22 cellular contexts compared by ENCODE assay signal in the genomic region with DNA sequence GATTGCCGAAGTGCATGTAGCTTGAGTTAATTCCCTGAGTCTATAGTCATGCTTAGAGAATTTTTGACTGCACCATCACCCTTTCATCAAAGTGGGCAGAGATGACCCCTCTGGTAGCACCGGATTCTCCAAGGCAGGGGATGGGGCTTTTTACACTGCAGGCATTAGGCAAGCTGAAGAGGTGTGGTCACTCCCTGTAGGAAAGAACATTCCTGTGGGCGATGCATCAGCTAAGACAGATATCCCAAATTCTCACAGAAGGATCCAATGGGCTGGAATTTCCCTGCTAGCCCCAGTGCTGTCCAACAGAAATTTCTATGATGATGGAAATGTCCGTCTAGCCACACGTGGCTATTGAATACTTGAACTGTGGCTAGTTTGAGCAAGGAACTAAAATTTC.
A peak's percentile ranks its signal among the peaks of the same experiment; 100 is the strongest.
DNase-seq lines count a peak whose midpoint lies in the region; ATAC-seq, FAIRE-seq and TF ChIP-seq lines count a peak whose summit lies in the region.
"Had no signal": no experiment of that assay in that cellular context is flagged by ENCODE, and none has a peak within 500 bp of the region (broad histone marks: within the 10 kb centered on the region; RNA-seq: fewer than 3 reads in every experiment).

No MANE protein-coding gene starts in this region.

- no peaks in the 10 kb centered on the region for H3K9me3 Mint-ChIP-seq in MCF 10A (ENCODE audit: unreplicated experiment)

- TF ChIP-seq POLR2A in breast epithelium (IDR thresholded peaks at IDR 0.05): no peak

- H3K4me1 ChIP-seq in breast epithelium (no peaks in the 10 kb centered on the region), A673 (ENCODE audit: insufficient read depth, low read length, poor library complexity, severe bottlenecking) (no peaks in the 10 kb centered on the region)
- H3K4me1 ChIP-seq: parathyroid adenoma had no signal

- H3K27me3 ChIP-seq in breast epithelium (no peaks in the 10 kb centered on the region), A673 (replicated peaks; ENCODE audit: insufficient read depth, low read depth, low read length, poor library complexity) (no peaks in the 10 kb centered on the region)

- no peak for ATAC-seq in GM21717 (IDR thresholded peaks at IDR 0.05; ENCODE audit: unreplicated experiment)
- ATAC-seq: natural killer cell, T-cell had no signal

- no peak overlapping the region for H3K4me3 Mint-ChIP-seq in MCF 10A (ENCODE audit: unreplicated experiment)
- H3K4me3 Mint-ChIP-seq: activated CD4-positive, alpha-beta T cell treated with anti-CD3 and anti-CD28 coated beads, Interleukin-2, amount 10 ng/mL, durations not matched to agents 7 days and 5 days; activated naive CD8-positive, alpha-beta T cell treated with anti-CD3 and anti-CD28 coated beads, Interleukin-2, amount 10 ng/mL, durations not matched to agents 7 days and 5 days; immature natural killer cell; natural killer cell; stimulated activated naive CD8-positive, alpha-beta T cell treated with anti-CD3 and anti-CD28 coated beads, Interleukin-15, Interleukin-2, amounts not matched to agents 100 ng/mL and 50 ng/mL, for 24 hours; T-cell had no signal

- no peaks in the 10 kb centered on the region for H3K36me3 ChIP-seq in breast epithelium
- no peaks in the 10 kb centered on the region for H3K36me3 ChIP-seq in A673 (ENCODE audit: insufficient read depth, low read length, poor library complexity, severe bottlenecking)

- intact Hi-C loops in MCF 10A (cut with micrococcal nuclease) (no loop called here), breast epithelium (cut with DNase I; ENCODE audit: low total_unique reads) (no loop called here), A673 (cut with micrococcal nuclease; ENCODE audit: unreplicated experiment) (no loop called here)

- H3K9me3 ChIP-seq in breast epithelium (no peaks in the 10 kb centered on the region), A673 (ENCODE audit: low read depth, low read length, poor library complexity, severe bottlenecking) (no peaks in the 10 kb centered on the region)

- H3K27ac Mint-ChIP-seq in MCF 10A (ENCODE audit: low read depth, unreplicated experiment): no peak overlapping the region
- H3K27ac Mint-ChIP-seq: activated CD4-positive, alpha-beta T cell treated with anti-CD3 and anti-CD28 coated beads, Interleukin-2, amount 10 ng/mL, durations not matched to agents 7 days and 5 days; activated naive CD8-positive, alpha-beta T cell treated with anti-CD3 and anti-CD28 coated beads, Interleukin-2, amount 10 ng/mL, durations not matched to agents 7 days and 5 days; activated T-helper 2 cell treated with anti-CD3 and anti-CD28 coated beads, Interferon-gamma antibody, Interleukin-2, Interleukin-4, amounts not matched to agents 10 μg/mL and 5 μg/mL and 100 μg/mL, durations not matched to agents 14 hours and 24 hours and 36 hours; immature natural killer cell; natural killer cell; stimulated activated naive CD8-positive, alpha-beta T cell treated with anti-CD3 and anti-CD28 coated beads, Interleukin-15, Interleukin-2, amounts not matched to agents 100 ng/mL and 50 ng/mL, for 24 hours; T-cell had no signal

- peak; percentile 32 for FAIRE-seq in urothelium cell line (lab: Jason Lieb, UNC)

- TF ChIP-seq CTCF in MCF 10A (IDR thresholded peaks at IDR 0.05; ENCODE audit: unreplicated experiment) (no peak), breast epithelium (IDR thresholded peaks at IDR 0.05) (no peak), A673 (conservative IDR thresholded peaks at IDR 0.05; ENCODE audit: low read depth, low read length) (no peak)

- BruUV-seq in MCF 10A (replicated peaks; lab: Mats Ljungman, UMichigan): no TSS peak
- no TSS peak for BruUV-seq in A673 (replicated peaks; lab: Mats Ljungman, UMichigan)

- H3K27ac ChIP-seq in breast epithelium: no peak overlapping the region
- H3K27ac ChIP-seq in A673 (ENCODE audit: low read depth, low read length, poor library complexity, severe bottlenecking): no peak overlapping the region
- H3K27ac ChIP-seq: 22Rv1, parathyroid adenoma had no signal

- no peaks in the 10 kb centered on the region for H3K4me1 Mint-ChIP-seq in MCF 10A (ENCODE audit: insufficient read depth, unreplicated experiment)
- H3K4me1 Mint-ChIP-seq: activated CD4-positive, alpha-beta T cell treated with anti-CD3 and anti-CD28 coated beads, Interleukin-2, amount 10 ng/mL, durations not matched to agents 7 days and 5 days; activated naive CD8-positive, alpha-beta T cell treated with anti-CD3 and anti-CD28 coated beads, Interleukin-2, amount 10 ng/mL, durations not matched to agents 7 days and 5 days; immature natural killer cell; natural killer cell; T-cell had no signal

- no peaks in the 10 kb centered on the region for H3K27me3 Mint-ChIP-seq in MCF 10A (ENCODE audit: insufficient read depth, unreplicated experiment)
- H3K27me3 Mint-ChIP-seq: activated CD4-positive, alpha-beta T cell treated with anti-CD3 and anti-CD28 coated beads, Interleukin-2, amount 10 ng/mL, durations not matched to agents 7 days and 5 days; activated naive CD8-positive, alpha-beta T cell treated with anti-CD3 and anti-CD28 coated beads, Interleukin-2, amount 10 ng/mL, durations not matched to agents 7 days and 5 days; stimulated activated naive CD8-positive, alpha-beta T cell treated with anti-CD3 and anti-CD28 coated beads, Interleukin-15, Interleukin-2, amounts not matched to agents 100 ng/mL and 50 ng/mL, for 24 hours; T-cell had no signal

- POLR2A ChIA-PET in MCF 10A (lab: Yijun Ruan, JAX) (no interaction called here), A673 (lab: Charles Lee; ENCODE audit: low non-redundant PET) (no interaction called here)

- CTCF ChIA-PET in MCF 10A (lab: Yijun Ruan, JAX) (no interaction called here), A673 (lab: Charles Lee) (interaction anchor here (0.8 kb wide), 1 partner anchor 117 kb away, joined by 3 read pairs; no protein-coding TSS in a partner anchor)

- no peaks in the 10 kb centered on the region for H3K36me3 Mint-ChIP-seq in MCF 10A (ENCODE audit: insufficient read depth, unreplicated experiment)
- H3K36me3 Mint-ChIP-seq: activated naive CD8-positive, alpha-beta T cell treated with anti-CD3 and anti-CD28 coated beads, Interleukin-2, amount 10 ng/mL, durations not matched to agents 7 days and 5 days; immature natural killer cell; natural killer cell; T-cell had no signal

- H3K4me3 ChIP-seq in breast epithelium (no peak overlapping the region), A673 (ENCODE audit: low read depth, low read length, poor library complexity, severe bottlenecking) (no peak overlapping the region)

- DNase-seq in MCF 10A (ENCODE audit: unreplicated experiment): peak; percentile 50
- no peak for DNase-seq in breast epithelium (ENCODE audit: low spot score in 2 of 2)
- DNase-seq in amniotic epithelial cell (ENCODE audit: low read depth): peak; percentile 95
- DNase-seq in hepatic stellate cell (ENCODE audit: low spot score): peak; percentile 6
- peak; percentile 44 for DNase-seq in urothelium cell line (ENCODE audit: low spot score)
- no peak for DNase-seq in A673 (ENCODE audit: low spot score)
- no peak for DNase-seq in hypothalamus (lab: John Stamatoyannopoulos, UW)
- DNase-seq: activated CD4-positive, alpha-beta T cell treated with anti-CD3 and anti-CD28 coated beads, Interleukin-2, amount 10 ng/mL, durations not matched to agents 7 days and 5 days; activated naive CD8-positive, alpha-beta T cell treated with anti-CD3 and anti-CD28 coated beads, Interleukin-2, amount 10 ng/mL, durations not matched to agents 7 days and 5 days; immature natural killer cell; mesendoderm; natural killer cell; NCI-H1092 treated with DMSO at 0.1 percent for 48 hours; NCI-H2081 treated with DMSO at 0.1 percent for 48 hours; NCI-H510A treated with DMSO at 0.1 percent for 48 hours; SHP77; T-cell had no signal

Comparison
In these comparisons a context has a peak if more than half of its experiments do, and no peak if none do; other contexts are left out.
1. DNase-seq: peak in MCF 10A (single experiment), amniotic epithelial cell (single experiment), hepatic stellate cell (single experiment) and urothelium cell line (single experiment); none in breast epithelium (0 of 2), A673 (single experiment) and hypothalamus (0 of 51).